In the genomic region with DNA sequence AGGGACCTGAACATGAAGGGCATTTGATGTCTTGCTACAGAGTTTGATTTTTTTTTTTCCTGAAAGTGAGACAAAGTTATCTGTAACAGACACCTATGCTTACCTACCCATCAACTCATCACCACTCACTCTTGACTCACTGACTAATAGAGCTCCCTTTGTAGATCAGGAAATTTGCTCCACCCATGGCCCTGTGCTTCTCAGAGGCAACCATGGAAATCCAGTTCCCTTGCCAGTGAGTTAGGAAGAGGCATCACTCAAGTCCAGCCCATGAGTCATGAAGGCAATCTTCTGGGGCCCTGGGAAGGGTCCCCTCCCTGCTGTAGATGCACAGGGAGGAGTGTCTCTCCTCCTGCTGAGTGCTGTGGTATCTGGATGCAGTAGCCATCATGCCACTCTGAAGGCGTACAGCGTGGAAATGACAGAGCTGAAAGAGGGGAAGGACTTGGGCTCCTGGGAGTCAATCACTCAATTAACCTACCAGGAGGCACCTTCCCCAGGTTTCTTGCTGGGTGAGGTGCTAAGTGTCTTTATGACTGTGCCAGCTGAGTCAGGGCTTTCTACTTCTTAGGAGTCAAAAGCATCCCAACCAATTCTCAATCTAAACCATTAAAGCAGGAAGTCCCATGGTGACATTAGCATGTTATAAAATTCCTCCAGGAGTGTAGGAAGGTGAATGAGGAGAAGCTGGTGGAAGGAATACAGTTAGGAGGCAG, we compare ENCODE assay signal across 1 cellular context.
TF ChIP-seq lines count a peak whose summit lies in the region.

No MANE protein-coding gene starts in this region.

TF ChIP-seq in H1, 55 proteins besides CTCF, POLR2A, EP300 and RAD21:
- TF ChIP-seq ASH2L (IDR thresholded peaks at IDR 0.05; ENCODE audit: low read length) (no peak), CHD7 (IDR thresholded peaks at IDR 0.05; ENCODE audit: insufficient replicate concordance, low read length) (no peak), YY1 (IDR thresholded peaks at IDR 0.05; ENCODE audit: low read depth, low read length) (no peak), KDM1A (IDR thresholded peaks at IDR 0.05; ENCODE audit: borderline replicate concordance, low read length) (no peak), SP2 (IDR thresholded peaks at IDR 0.05; ENCODE audit: low read length) (no peak), TCF12 (IDR thresholded peaks at IDR 0.05; ENCODE audit: low read depth, low read length) (no peak), FOSL1 (IDR thresholded peaks at IDR 0.05; ENCODE audit: insufficient read depth, low read depth, low read length) (no peak), SP1 (IDR thresholded peaks at IDR 0.05; ENCODE audit: low read depth, low read length) (no peak), PHF8 (conservative IDR thresholded peaks at IDR 0.05; ENCODE audit: low read depth, low read length) (no peak)
